Comparison of ENCODE assay signal across 13 cellular contexts in genomic region chr13:110380359-110381028, GRCh38.
DNase-seq lines count a peak whose midpoint lies in the region; ATAC-seq and TF ChIP-seq lines count a peak whose summit lies in the region.
"Had no signal": no experiment of that assay in that cellular context is flagged by ENCODE, and none has a peak within 500 bp of the region (broad histone marks: within the 10 kb centered on the region; RNA-seq: fewer than 3 reads in every experiment).

No MANE protein-coding gene starts in this region.

- H3K4me1 ChIP-seq in SK-N-SH (ENCODE audit: control insufficient read depth in 1 of 2, insufficient read depth in 2 of 2, low read depth in 1 of 2, low read length in 1 of 2) (peaks cover 9 to 17% of the 10 kb centered on the region in 2 experiments; a peak in 3 of 4 replicates), uterus (peaks cover 12 to 17% of the 10 kb centered on the region in 2 donors)

- peak overlapping the region; percentile 70 for H3K27ac Mint-ChIP-seq in mesothelial cell of epicardium
- H3K27ac Mint-ChIP-seq: dendritic cell treated with granulocyte-macrophage colony-stimulating factor and Interleukin-4, amounts not matched to agents 40 ng/mL and 50 ng/mL, for 4 days had no signal

- H3K36me3 ChIP-seq in SK-N-SH (replicated peaks in 1 of 2; ENCODE audit: control insufficient read depth in 1 of 2, insufficient read depth in 2 of 2, low read length in 1 of 2) (peaks cover 0 to 7% of the 10 kb centered on the region in 2 experiments), uterus (no peaks in the 10 kb centered on the region)

- no peaks in the 10 kb centered on the region for H3K9me3 Mint-ChIP-seq in mesothelial cell of epicardium

- H3K36me3 Mint-ChIP-seq in mesothelial cell of epicardium = peaks cover 4% of the 10 kb centered on the region

- no peak overlapping the region for H3K4me3 Mint-ChIP-seq in mesothelial cell of epicardium
- H3K4me3 Mint-ChIP-seq: dendritic cell treated with granulocyte-macrophage colony-stimulating factor and Interleukin-4, amounts not matched to agents 40 ng/mL and 50 ng/mL, for 4 days had no signal

- TF ChIP-seq RAD21 in SK-N-SH (IDR thresholded peaks at IDR 0.05; ENCODE audit: low read length) = no peak

- POLR2A ChIA-PET in SK-N-SH (lab: Yijun Ruan, JAX) = no interaction called here

- TF ChIP-seq CTCF in SK-N-SH (IDR thresholded peaks at IDR 0.05) = no peak
- no peak for TF ChIP-seq CTCF in coronary artery (IDR thresholded peaks at IDR 0.05)
- no peak for TF ChIP-seq CTCF in mesothelial cell of epicardium (IDR thresholded peaks at IDR 0.05; ENCODE audit: unreplicated experiment)
- no peak for TF ChIP-seq CTCF in uterus (IDR thresholded peaks at IDR 0.05)

- CTCF ChIA-PET in SK-N-SH (lab: Yijun Ruan, JAX) = interaction anchor here (0.8 to 1.6 kb wide), 3 partner anchors 9 to 133 kb away, joined by 3 to 4 read pairs (median 3); no protein-coding TSS in a partner anchor

- ATAC-seq in SK-N-SH treated with all-trans-retinoic acid at 6 μM for 48 hours (no peak), HG02884 (IDR thresholded peaks at IDR 0.05; ENCODE audit: unreplicated experiment) (no peak)

- no peak for TF ChIP-seq POLR2A in uterus (IDR thresholded peaks at IDR 0.05)

- H2AFZ ChIP-seq in SK-N-SH (ENCODE audit: low read depth) = no peak overlapping the region

- DNase-seq in SK-N-SH (no peak), coronary artery (ENCODE audit: low spot score) (no peak), mesothelial cell of epicardium (ENCODE audit: low spot score in 2 of 2, unreplicated experiment in 2 of 2) (no peak), uterus (peak in 1 of 2 donors; percentile 10), kidney glomerular epithelial cell (lab: John Stamatoyannopoulos, UW) (no peak), HuH-7 (ENCODE audit: low spot score) (no peak)
- DNase-seq: activated CD4-positive, CD25-positive, alpha-beta regulatory T cell; DMS79; hippocampal formation had no signal

- 0 out of 2 replicates have a peak overlapping the region, but pooled peaks have one; percentile 6 for H3K4me2 ChIP-seq in SK-N-SH

- H3K4me1 Mint-ChIP-seq in mesothelial cell of epicardium = peaks cover 34% of the 10 kb centered on the region

- H3K27ac ChIP-seq in SK-N-SH (ENCODE audit: low read depth in 2 of 2, low read length in 1 of 2) (peak overlapping the region in 1 of 2 experiments; percentile 48; a peak in 2 of 4 replicates), coronary artery (peak overlapping the region; percentile 72 to 84), uterus (peak overlapping the region; percentile 47 to 97)
- H3K27ac ChIP-seq: 22Rv1 had no signal

- H4K20me1 ChIP-seq in SK-N-SH (ENCODE audit: insufficient read depth) = no peaks in the 10 kb centered on the region

- H3K4me3 ChIP-seq in SK-N-SH (ENCODE audit: low read depth in 2 of 2, low read length in 1 of 2) = no peak overlapping the region
- no peak overlapping the region for H3K4me3 ChIP-seq in coronary artery
- no peak overlapping the region for H3K4me3 ChIP-seq in uterus

- no peak overlapping the region for H3K9ac ChIP-seq in SK-N-SH

- 87% methylated on average over 14 of the region's 14 CpGs for WGBS in SK-N-SH (ENCODE audit: low lambda C conversion rate)

- no peaks in the 10 kb centered on the region for H3K9me3 ChIP-seq in SK-N-SH
- no peaks in the 10 kb centered on the region for H3K9me3 ChIP-seq in uterus

- no peak for TF ChIP-seq EP300 in SK-N-SH (IDR thresholded peaks at IDR 0.05; ENCODE audit: borderline replicate concordance in 1 of 2, low read depth in 1 of 2, low read length in 1 of 2)

- intact Hi-C loops in uterus (cut with DNase I; ENCODE audit: low total_unique reads) = no loop called here

- peaks cover 76% of the 10 kb centered on the region; the same call in 1 of the 2 replicates for H3K79me2 ChIP-seq in SK-N-SH (ENCODE audit: insufficient read depth)

- H3K9me2 ChIP-seq in SK-N-SH = no peaks in the 10 kb centered on the region

- H3F3A ChIP-seq in SK-N-SH (replicated peaks; ENCODE audit: insufficient read depth) = peaks cover 18% of the 10 kb centered on the region

- H3K27me3 ChIP-seq in SK-N-SH (ENCODE audit: insufficient read depth) (no peaks in the 10 kb centered on the region), uterus (no peaks in the 10 kb centered on the region)

- no peaks in the 10 kb centered on the region for H3K27me3 Mint-ChIP-seq in mesothelial cell of epicardium (ENCODE audit: low read depth)

TF ChIP-seq in SK-N-SH, 30 proteins besides CTCF, POLR2A, EP300 and RAD21:
- no peak for TF ChIP-seq MEF2A (IDR thresholded peaks at IDR 0.05; ENCODE audit: borderline replicate concordance, low read depth)
- no peak for TF ChIP-seq SIN3A (IDR thresholded peaks at IDR 0.05; ENCODE audit: borderline replicate concordance, low read depth, low read length)
- no peak for TF ChIP-seq MXI1 (IDR thresholded peaks at IDR 0.05; ENCODE audit: low read depth, low read length)

TF ChIP-seq in SK-N-SH treated with all-trans-retinoic acid at 6 μM for 48 hours, 23 proteins besides CTCF, POLR2A, EP300 and RAD21:
- TF ChIP-seq, protein P1, sequence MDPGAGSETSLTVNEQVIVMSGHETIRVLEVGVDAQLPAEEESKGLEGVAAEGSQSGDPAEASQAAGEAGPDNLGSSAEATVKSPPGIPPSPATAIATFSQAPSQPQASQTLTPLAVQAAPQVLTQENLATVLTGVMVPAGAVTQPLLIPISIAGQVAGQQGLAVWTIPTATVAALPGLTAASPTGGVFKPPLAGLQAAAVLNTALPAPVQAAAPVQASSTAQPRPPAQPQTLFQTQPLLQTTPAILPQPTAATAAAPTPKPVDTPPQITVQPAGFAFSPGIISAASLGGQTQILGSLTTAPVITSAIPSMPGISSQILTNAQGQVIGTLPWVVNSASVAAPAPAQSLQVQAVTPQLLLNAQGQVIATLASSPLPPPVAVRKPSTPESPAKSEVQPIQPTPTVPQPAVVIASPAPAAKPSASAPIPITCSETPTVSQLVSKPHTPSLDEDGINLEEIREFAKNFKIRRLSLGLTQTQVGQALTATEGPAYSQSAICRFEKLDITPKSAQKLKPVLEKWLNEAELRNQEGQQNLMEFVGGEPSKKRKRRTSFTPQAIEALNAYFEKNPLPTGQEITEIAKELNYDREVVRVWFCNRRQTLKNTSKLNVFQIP (CRISPR knock-in tag; IDR thresholded peaks at IDR 0.05; ENCODE audit: borderline replicate concordance, low read depth) = no peak
- no peak for TF ChIP-seq CSDC2 (CRISPR knock-in tag; IDR thresholded peaks at IDR 0.05)
- TF ChIP-seq ESRRG (CRISPR knock-in tag; IDR thresholded peaks at IDR 0.05) = no peak
- TF ChIP-seq ISL1 (CRISPR knock-in tag; IDR thresholded peaks at IDR 0.05) = no peak
- no peak for TF ChIP-seq ZNF565 (CRISPR knock-in tag; conservative IDR thresholded peaks at IDR 0.05; ENCODE audit: low read depth)
- TF ChIP-seq ZNF70 (CRISPR knock-in tag; IDR thresholded peaks at IDR 0.05) = no peak
TF ChIP-seq in SK-N-SH treated with all-trans-retinoic acid at 6 μM for 48 hours: peak in this region for 0.
